Comparison of ENCODE assay signal across 14 cellular contexts in the genomic region with DNA sequence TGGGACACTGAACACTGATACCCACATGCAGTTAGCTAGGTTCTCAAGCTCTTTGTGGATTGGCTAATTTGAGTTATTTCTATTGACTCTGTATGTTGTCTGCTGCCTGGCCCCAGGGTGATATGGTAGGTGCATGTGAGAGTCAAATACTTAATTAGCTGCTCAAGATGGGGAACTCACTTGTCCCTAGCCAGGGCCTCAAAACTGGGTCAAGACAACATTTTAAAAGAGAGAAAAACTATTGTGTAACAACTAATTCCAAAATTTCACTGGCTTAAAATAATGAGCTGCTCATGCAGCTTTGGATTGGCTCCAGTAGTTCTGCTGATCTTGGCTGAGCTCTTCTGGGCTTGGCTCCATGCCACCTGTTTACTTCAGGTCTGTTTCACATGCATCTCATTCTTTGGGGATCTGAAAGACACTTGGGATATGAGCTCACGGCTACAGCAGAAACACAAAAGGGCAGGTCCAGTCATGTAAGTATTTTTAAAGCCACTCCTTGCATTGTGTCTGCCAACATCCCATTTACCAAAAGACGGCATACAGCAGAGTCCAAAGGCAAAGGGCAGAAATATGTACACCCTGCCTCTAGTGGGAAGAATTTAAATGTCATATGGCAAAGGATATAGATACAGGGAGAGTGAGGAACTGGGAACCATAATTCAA.
DNase-seq lines count a peak whose midpoint lies in the region; ATAC-seq and TF ChIP-seq lines count a peak whose summit lies in the region.
"Had no signal": no experiment of that assay in that cellular context is flagged by ENCODE, and none has a peak within 500 bp of the region (broad histone marks: within the 10 kb centered on the region; RNA-seq: fewer than 3 reads in every experiment).

No MANE protein-coding gene starts in this region.

- no peaks in the 10 kb centered on the region for H3K4me1 Mint-ChIP-seq in chondrocyte (ENCODE audit: low read depth)
- H3K4me1 Mint-ChIP-seq: central memory CD8-positive, alpha-beta T cell had no signal

- peaks cover 0 to 4% (median 0%) of the 10 kb centered on the region in 3 donors for H3K9me3 ChIP-seq in tibial artery

- DNase-seq in NCI-H2171 treated with DMSO at 0.1 percent for 48 hours (lab: John Stamatoyannopoulos, UW), result peak; percentile 40
- no peak for DNase-seq in NCI-H2171 (lab: John Stamatoyannopoulos, UW)
- peak; percentile 15 for DNase-seq in astrocyte of the cerebellum (ENCODE audit: low read depth)
- DNase-seq in fibroblast of the conjunctiva (ENCODE audit: low read depth), result peak; percentile 5
- DNase-seq in tibial artery, result peak; percentile 32 to 60
- DNase-seq in chondrocyte (ENCODE audit: low spot score), result no peak
- no peak for DNase-seq in stimulated activated CD4-positive, alpha-beta T cell treated with anti-CD3 and anti-CD28 coated beads, Interleukin-4, amount 100 ng/mL, for 4 hours
- DNase-seq: activated naive CD4-positive, alpha-beta T cell treated with Interleukin-2 at 50 U/mL for 16 hours; Karpas-422; PC-9; WERI-Rb-1 had no signal

- TF ChIP-seq CTCF in astrocyte of the cerebellum (IDR thresholded peaks at IDR 0.05; ENCODE audit: low read depth, low read length, missing control alignments) (no peak), tibial artery (IDR thresholded peaks at IDR 0.05) (no peak), chondrocyte (IDR thresholded peaks at IDR 0.05) (no peak)

- intact Hi-C loops in tibial artery (cut with DNase I; ENCODE audit: low total_unique reads), result no loop called here

- no peaks in the 10 kb centered on the region for H3K36me3 Mint-ChIP-seq in chondrocyte (ENCODE audit: low read depth)

- no peaks in the 10 kb centered on the region for H3K27me3 Mint-ChIP-seq in chondrocyte (ENCODE audit: low read depth)
- H3K27me3 Mint-ChIP-seq: central memory CD8-positive, alpha-beta T cell had no signal

- peaks cover 24% of the 10 kb centered on the region for H3K9me3 Mint-ChIP-seq in chondrocyte (ENCODE audit: low read depth)

- no peaks in the 10 kb centered on the region for H3K27me3 ChIP-seq in tibial artery

- no peak overlapping the region for H3K4me3 Mint-ChIP-seq in chondrocyte (ENCODE audit: unreplicated experiment)
- H3K4me3 Mint-ChIP-seq: central memory CD8-positive, alpha-beta T cell had no signal

- no peaks in the 10 kb centered on the region for H3K4me1 ChIP-seq in tibial artery

- in situ Hi-C loops in astrocyte of the cerebellum (cut with HindIII; ENCODE audit: low sequenced_read_pairs), result no loop called here

- H3K27ac ChIP-seq in tibial artery, result no peak overlapping the region
- H3K27ac ChIP-seq: PC-9, WERI-Rb-1 had no signal

- no peak overlapping the region for H3K27ac Mint-ChIP-seq in chondrocyte (ENCODE audit: unreplicated experiment)

- no peak for ATAC-seq in GM21723 (IDR thresholded peaks at IDR 0.05; ENCODE audit: unreplicated experiment)
- ATAC-seq: HCT116 had no signal

- H3K4me3 ChIP-seq in astrocyte of the cerebellum (ENCODE audit: low read depth, low read length), result no peak overlapping the region
- H3K4me3 ChIP-seq in tibial artery, result no peak overlapping the region
- H3K4me3 ChIP-seq: PC-9 had no signal

- no peaks in the 10 kb centered on the region for H3K36me3 ChIP-seq in tibial artery
- H3K36me3 ChIP-seq: WERI-Rb-1 had no signal

Comparison
In these comparisons a context has a peak if more than half of its experiments do, and no peak if none do; other contexts are left out.
1. DNase-seq: peak in NCI-H2171 treated with DMSO at 0.1 percent for 48 hours (single experiment), astrocyte of the cerebellum (single experiment), fibroblast of the conjunctiva (single experiment) and tibial artery (2 of 2); none in NCI-H2171 (single experiment), chondrocyte (single experiment) and stimulated activated CD4-positive, alpha-beta T cell treated with anti-CD3 and anti-CD28 coated beads, Interleukin-4, amount 100 ng/mL, for 4 hours (0 of 2).